In the genomic region with DNA sequence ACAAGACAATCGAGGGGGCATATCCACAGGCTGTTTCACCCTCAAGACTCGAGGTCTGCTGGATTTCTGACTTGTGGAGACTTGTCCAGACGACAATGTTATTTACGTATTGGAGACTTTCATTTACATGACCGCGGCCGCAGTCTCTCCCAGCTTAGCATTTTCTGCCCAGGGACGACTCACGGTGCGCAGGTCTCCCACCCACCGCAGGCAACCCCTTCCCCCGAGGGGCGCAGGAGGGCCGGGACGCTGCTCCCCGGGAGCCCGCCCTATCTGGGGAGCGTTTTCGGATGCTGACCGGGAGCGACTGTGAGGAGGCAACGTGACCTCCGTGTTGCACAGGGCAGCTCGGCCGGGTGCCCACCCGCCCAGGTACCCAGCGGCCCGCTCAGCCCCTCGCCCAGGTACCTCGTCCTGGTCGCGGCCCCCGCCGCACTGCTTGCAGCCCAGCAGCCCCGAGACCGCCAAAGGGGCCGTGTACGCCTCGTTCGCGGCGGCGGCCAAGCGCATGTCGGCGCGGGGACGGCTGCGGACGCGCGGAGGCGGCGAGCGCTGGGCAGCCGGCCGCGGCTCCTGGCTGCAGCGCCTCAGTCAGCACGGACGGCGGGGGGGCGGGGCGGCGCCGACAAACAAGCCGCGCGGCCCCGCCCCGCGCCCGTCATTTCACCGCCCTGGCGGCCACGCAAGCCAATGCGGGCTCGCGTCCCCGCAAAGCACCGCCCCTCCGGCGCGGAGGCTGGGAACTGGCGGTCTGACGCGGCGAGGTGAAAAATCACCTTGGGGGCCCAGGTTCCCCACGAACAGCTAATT, we compare ENCODE assay signal across 8 cellular contexts.
DNase-seq lines count a peak whose midpoint lies in the region; ATAC-seq and TF ChIP-seq lines count a peak whose summit lies in the region.

No MANE protein-coding gene starts in this region.

- H3K79me2 ChIP-seq in PC-3 (ENCODE audit: low read length), result no peaks in the 10 kb centered on the region

- TF ChIP-seq EP300 in esophagus muscularis mucosa (IDR thresholded peaks at IDR 0.05), result no peak

- peak; percentile 95 for ATAC-seq in GM21526 (IDR thresholded peaks at IDR 0.05; ENCODE audit: low FRiP score, unreplicated experiment)
- ATAC-seq in PC-3, result peak; percentile 94

- POLR2A ChIA-PET in PC-3 (lab: Charles Lee; ENCODE audit: unreplicated experiment), result interaction anchor here (1.1 kb wide), 1 partner anchor 14 kb away, joined by 3 read pairs; no protein-coding TSS in a partner anchor

- intact Hi-C loops in PC-3 (cut with micrococcal nuclease), result loop anchor here (1.0 kb wide), 1 partner anchor 10 kb away; no protein-coding TSS in a partner anchor
- intact Hi-C loops in esophagus muscularis mucosa (cut with DNase I), result loop anchor here (5.0 to 10.0 kb wide), 3 partner anchors 63 to 454 kb away; partner anchors contain the start of gene CD164

- H3K4me2 ChIP-seq in PC-3 (ENCODE audit: low read length), result peak overlapping the region; percentile 98

- H3F3A ChIP-seq in PC-3 (ENCODE audit: low read length, unreplicated experiment), result no peaks in the 10 kb centered on the region

- no peaks in the 10 kb centered on the region for H3K9me2 ChIP-seq in PC-3 (replicated peaks; ENCODE audit: low read length)

- TF ChIP-seq POLR2A in esophagus muscularis mucosa (IDR thresholded peaks at IDR 0.05; ENCODE audit: low read depth), result no peak

- CTCF ChIA-PET in PC-3 (lab: Charles Lee), result interaction anchor here (0.6 kb wide), 1 partner anchor 13 kb away, joined by 4 read pairs; no protein-coding TSS in a partner anchor

- peak overlapping the region; percentile 71 for H3K9ac ChIP-seq in PC-3 (ENCODE audit: low read length)

- H3K27ac ChIP-seq in PC-3 (ENCODE audit: low read length) (no peak overlapping the region), esophagus muscularis mucosa (replicated peaks in 1 of 4) (peak overlapping the region; percentile 97), muscle layer of duodenum (ENCODE audit: low read length) (peak overlapping the region; percentile 99)

- H3K9me3 ChIP-seq in PC-3 (ENCODE audit: low read length) (no peaks in the 10 kb centered on the region), esophagus muscularis mucosa (no peaks in the 10 kb centered on the region), muscle layer of duodenum (ENCODE audit: control insufficient read depth in 1 of 2, low read length in 2 of 2) (no peaks in the 10 kb centered on the region)

- in situ Hi-C loops in Caki2 (cut with HindIII; ENCODE audit: low pct_unique_long_range_greater_than_20kb, low sequenced_read_pairs), result no loop called here

- H3K4me1 ChIP-seq in PC-3 (ENCODE audit: insufficient read depth, low read length), result peaks cover 23% of the 10 kb centered on the region
- H3K4me1 ChIP-seq in esophagus muscularis mucosa, result peaks cover 29 to 71% (median 50%) of the 10 kb centered on the region in 4 donors
- H3K4me1 ChIP-seq in muscle layer of duodenum (ENCODE audit: control insufficient read depth in 1 of 2, insufficient read depth in 2 of 2, low read length in 2 of 2), result peaks cover 1 to 16% of the 10 kb centered on the region in 2 donors

- H2AFZ ChIP-seq in PC-3 (ENCODE audit: low read length), result peak overlapping the region; percentile 99

- H4K20me1 ChIP-seq in PC-3 (ENCODE audit: low read length), result no peaks in the 10 kb centered on the region

- whole genome bisulfite sequencing in esophagus muscularis mucosa, result under 1% methylated on average over 24 of the region's 89 CpGs

- H3K4me3 ChIP-seq in PC-3 (ENCODE audit: low read length), result peak overlapping the region; percentile 94
- H3K4me3 ChIP-seq in esophagus muscularis mucosa, result peak overlapping the region; percentile 88 to 95 (median 92)
- H3K4me3 ChIP-seq in muscle layer of duodenum (ENCODE audit: low read depth in 1 of 2, low read length in 2 of 2), result peak overlapping the region; percentile 84 to 89

- no peaks in the 10 kb centered on the region for H3K36me3 ChIP-seq in PC-3 (ENCODE audit: low read depth, low read length)
- no peaks in the 10 kb centered on the region for H3K36me3 ChIP-seq in esophagus muscularis mucosa
- H3K36me3 ChIP-seq in muscle layer of duodenum (ENCODE audit: control insufficient read depth in 1 of 2, insufficient read depth in 2 of 2, low read length in 2 of 2), result no peaks in the 10 kb centered on the region

- TF ChIP-seq CTCF in PC-3 (conservative IDR thresholded peaks at IDR 0.05; ENCODE audit: low read depth, low read length) (no peak), esophagus muscularis mucosa (IDR thresholded peaks at IDR 0.05) (peak in 2 of 3 experiments; percentile 21 to 43)

- H3K27me3 ChIP-seq in PC-3 (ENCODE audit: low read length) (no peaks in the 10 kb centered on the region), esophagus muscularis mucosa (no peaks in the 10 kb centered on the region), muscle layer of duodenum (ENCODE audit: low read depth, low read length) (no peaks in the 10 kb centered on the region)

- no TSS peak for BruUV-seq in PC-3 (replicated peaks; lab: Mats Ljungman, UMichigan)

- DNase-seq in Caki2 (ENCODE audit: low read depth), result peak; percentile 77
- DNase-seq in HuH-7.5 (ENCODE audit: low spot score), result peak; percentile 55
- DNase-seq in PC-3, result peak; percentile 87
- peak; percentile 92 to 94 for DNase-seq in activated T-cell treated with anti-CD3 and anti-CD28 coated beads, Interleukin-2, amount 50 U/mL, for 48 hours
- DNase-seq in esophagus muscularis mucosa (ENCODE audit: extremely low spot score), result peak; percentile 96
- DNase-seq in stimulated activated CD8-positive, alpha-beta memory T cell treated with anti-CD3 and anti-CD28 coated beads, Interleukin-7, amount 100 ng/mL, for 1 hour (ENCODE audit: low read depth in 2 of 2), result peak; percentile 77 to 80
